9 cellular contexts compared by ENCODE assay signal in the genomic region with DNA sequence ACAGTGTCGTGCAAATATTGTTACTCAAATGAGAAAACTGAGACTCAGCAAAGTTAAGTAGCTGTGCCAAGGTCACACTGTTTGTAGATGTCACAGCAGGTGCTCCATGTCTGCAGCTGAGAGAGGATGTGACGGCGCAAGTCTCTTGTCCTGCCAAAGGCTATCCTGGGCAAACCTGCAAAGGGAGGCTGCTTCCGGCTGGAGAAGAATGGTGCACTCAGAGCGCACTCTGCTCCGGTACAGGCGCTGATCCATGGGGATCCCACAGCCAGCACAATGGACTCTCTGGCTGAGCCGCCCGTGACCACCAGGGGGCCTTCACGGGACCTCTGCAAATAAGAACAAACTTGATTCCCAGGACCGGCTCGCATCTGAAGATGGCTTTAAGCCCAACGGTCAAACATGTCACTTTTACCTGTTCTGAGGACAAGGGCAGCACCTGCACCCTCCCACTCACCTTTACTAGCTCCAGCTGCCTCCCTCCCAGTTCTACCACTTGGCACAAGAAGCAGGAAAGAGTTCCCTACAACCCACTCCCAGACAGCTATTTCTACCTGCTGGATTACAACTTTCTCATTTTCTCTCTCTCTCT. TPM values are rescaled to one million over a fixed set of nuclear protein-coding genes. Genes with fewer than 3 reads are reported as not detected.
DNase-seq lines count a peak whose midpoint lies in the region; ATAC-seq and TF ChIP-seq lines count a peak whose summit lies in the region.
"Had no signal": no experiment of that assay in that cellular context is flagged by ENCODE, and none has a peak within 500 bp of the region (broad histone marks: within the 10 kb centered on the region; RNA-seq: fewer than 3 reads in every experiment).

No MANE protein-coding gene starts in this region.

- H3K27ac ChIP-seq in PC-3 (ENCODE audit: low read length) (no peak overlapping the region), cardiac muscle cell (no peak overlapping the region)

- intact Hi-C loops in PC-3 (cut with micrococcal nuclease): loop anchor here (1.0 to 5.0 kb wide), 3 partner anchors 44 to 185 kb away; partner anchors contain the start of gene SLC30A1
- intact Hi-C loops in posterior cingulate gyrus (cut with DNase I): loop anchor here (10.0 kb wide), 1 partner anchor 145 kb away; the partner anchor contains the start of gene TRAF5

- no TSS peak for BruUV-seq in PC-3 (replicated peaks; lab: Mats Ljungman, UMichigan)

- no peak overlapping the region for H3K9ac ChIP-seq in PC-3 (ENCODE audit: low read length)

- H3K9me2 ChIP-seq in PC-3 (replicated peaks; ENCODE audit: low read length): no peaks in the 10 kb centered on the region

- POLR2A ChIA-PET in PC-3 (lab: Charles Lee; ENCODE audit: unreplicated experiment): no interaction called here

- H3K4me3 ChIP-seq in PC-3 (ENCODE audit: low read length) (no peak overlapping the region), cardiac muscle cell (no peak overlapping the region)

- no peaks in the 10 kb centered on the region for H3K9me3 Mint-ChIP-seq in activated naive CD4-positive, alpha-beta T cell treated with anti-CD3 and anti-CD28 coated beads, Interleukin-2, amount 50 U/mL, for 72 hours
- H3K9me3 Mint-ChIP-seq: T-helper 1 cell treated with Interleukin-12 subunit alpha and Interleukin-12 subunit beta and Interleukin-4 antibody, amounts not matched to agents 30 μg/mL and 1 μg/mL, for 36 hours had no signal

- H4K20me1 ChIP-seq in PC-3 (ENCODE audit: low read length): no peaks in the 10 kb centered on the region

- H3K27me3 ChIP-seq in PC-3 (ENCODE audit: low read length): peaks cover 13% of the 10 kb centered on the region
- no peaks in the 10 kb centered on the region for H3K27me3 ChIP-seq in cardiac muscle cell

- peak; percentile 96 for TF ChIP-seq CTCF in PC-3 (conservative IDR thresholded peaks at IDR 0.05; ENCODE audit: low read depth, low read length)
- peak; percentile 94 for TF ChIP-seq CTCF in cardiac muscle cell (IDR thresholded peaks at IDR 0.05; ENCODE audit: low read depth, low read length)

- H3K9me3 ChIP-seq in PC-3 (ENCODE audit: low read length) (no peaks in the 10 kb centered on the region), cardiac muscle cell (ENCODE audit: low read depth) (no peaks in the 10 kb centered on the region)

- H2AFZ ChIP-seq in PC-3 (ENCODE audit: low read length): peak overlapping the region; percentile 57

- peak; percentile 99 for ATAC-seq in PC-3
- ATAC-seq in activated naive CD4-positive, alpha-beta T cell treated with anti-CD3 and anti-CD28 coated beads, Interleukin-2, amount 50 U/mL, for 72 hours: peak; percentile 40 to 61
- no peak for ATAC-seq in GM21526 (IDR thresholded peaks at IDR 0.05; ENCODE audit: low FRiP score, unreplicated experiment)
- no peak for ATAC-seq in GM19324 (IDR thresholded peaks at IDR 0.05; ENCODE audit: low FRiP score, unreplicated experiment)

- CTCF ChIA-PET in PC-3 (lab: Charles Lee): interaction anchor here (1.4 kb wide), 1 partner anchor 45 kb away, joined by 3 read pairs; no protein-coding TSS in a partner anchor

- no peaks in the 10 kb centered on the region for H3K36me3 ChIP-seq in PC-3 (ENCODE audit: low read depth, low read length)
- H3K36me3 ChIP-seq in cardiac muscle cell: no peaks in the 10 kb centered on the region

- peak overlapping the region; percentile 35; the same call in 1 of the 2 replicates for H3K4me2 ChIP-seq in PC-3 (ENCODE audit: low read length)

- H3K27ac Mint-ChIP-seq in activated naive CD4-positive, alpha-beta T cell treated with anti-CD3 and anti-CD28 coated beads, Interleukin-2, amount 50 U/mL, for 72 hours: no peak overlapping the region
- H3K27ac Mint-ChIP-seq: T-helper 1 cell treated with Interleukin-12 subunit alpha and Interleukin-12 subunit beta and Interleukin-4 antibody, amounts not matched to agents 30 μg/mL and 1 μg/mL, for 36 hours had no signal

- no peaks in the 10 kb centered on the region for H3K79me2 ChIP-seq in PC-3 (ENCODE audit: low read length)

- H3F3A ChIP-seq in PC-3 (ENCODE audit: low read length, unreplicated experiment): no peaks in the 10 kb centered on the region

- no peaks in the 10 kb centered on the region for H3K36me3 Mint-ChIP-seq in activated naive CD4-positive, alpha-beta T cell treated with anti-CD3 and anti-CD28 coated beads, Interleukin-2, amount 50 U/mL, for 72 hours

- DNase-seq in DMS153 treated with DMSO at 0.1 percent for 48 hours (lab: John Stamatoyannopoulos, UW; ENCODE audit: unreplicated experiment) (peak; percentile 96), HT1080 (ENCODE audit: low read depth) (peak; percentile 70), PC-3 (peak; percentile 87), cardiac muscle cell (ENCODE audit: low read depth in 1 of 2, low spot score in 1 of 2) (peak; percentile 81), posterior cingulate gyrus (peak; percentile 38 to 95 (median 73))
- DNase-seq in activated naive CD4-positive, alpha-beta T cell treated with anti-CD3 and anti-CD28 coated beads, Interleukin-2, amount 50 U/mL, for 72 hours (ENCODE audit: low spot score in 2 of 2): peak in 1 of 2 donors; percentile 48

- H3K4me1 ChIP-seq in PC-3 (ENCODE audit: insufficient read depth, low read length) (peaks cover 2% of the 10 kb centered on the region; the same call in 1 of the 2 replicates), cardiac muscle cell (ENCODE audit: low read depth) (no peaks in the 10 kb centered on the region)

RNA-seq across cellular contexts. Expression of gene RD3, which starts 21.9 kb away (rescaled TPM):
- not detected in 2 replicates for total RNA-seq in HT1080 (2014; rRNA removed; shearing (Covaris generic))
- polyA plus RNA-seq in HT1080 (2015; cell fraction: cytosol; rRNA removed): 0.02 TPM in 1 of 2 replicates, not detected in the other
- polyA plus RNA-seq in HT1080 (2015; cell fraction: nucleus; rRNA removed): not detected in 2 replicates
- total RNA-seq in PC-3 (2014; rRNA removed): not detected in 2 replicates
- total RNA-seq in activated naive CD4-positive, alpha-beta T cell treated with anti-CD3 and anti-CD28 coated beads, Interleukin-2, amount 50 U/mL, for 72 hours: not detected
- 0.46 TPM in 1 of 2 replicates, not detected in the other for total RNA-seq in cardiac muscle cell
- 0.49 and 0.99 TPM in 2 replicates for polyA plus RNA-seq in cardiac muscle cell

Comparison
In these comparisons a context has a peak if more than half of its experiments do, and no peak if none do; other contexts are left out.
1. ATAC-seq: peak in PC-3 (single experiment) and activated naive CD4-positive, alpha-beta T cell treated with anti-CD3 and anti-CD28 coated beads, Interleukin-2, amount 50 U/mL, for 72 hours (2 of 2); none in GM21526 (single experiment) and GM19324 (single experiment).